In genomic region chr15:40471105-40471777, GRCh38 we compare ENCODE assay signal across 8 cellular contexts. TPM values are rescaled to one million over a fixed set of nuclear protein-coding genes. Genes with fewer than 3 reads are reported as not detected.
DNase-seq lines count a peak whose midpoint lies in the region; ATAC-seq and TF ChIP-seq lines count a peak whose summit lies in the region.

No MANE protein-coding gene starts in this region.

- intact Hi-C loops in esophagus squamous epithelium (cut with DNase I), result no loop called here

- DNase-seq in stimulated activated CD4-positive, alpha-beta T cell treated with anti-CD3 and anti-CD28 coated beads, Interleukin-4, amount 100 ng/mL, for 1 hour, result peak; percentile 24
- DNase-seq in stimulated activated CD4-positive, alpha-beta T cell treated with anti-CD3 and anti-CD28 coated beads, Interleukin-2, amount 100 ng/mL, for 48 hours, result no peak
- DNase-seq in activated CD4-positive, alpha-beta T cell treated with anti-CD3 and anti-CD28 coated beads, Interleukin-2, amount 10 ng/mL, durations not matched to agents 7 days and 5 days, result no peak
- DNase-seq in esophagus squamous epithelium (lab: John Stamatoyannopoulos, UW), result no peak
- peak; percentile 29 for DNase-seq in neural crest cell (ENCODE audit: low read depth, low spot score)
- DNase-seq in NCI-H1417 (lab: John Stamatoyannopoulos, UW), result no peak
- no peak for DNase-seq in globus pallidus (ENCODE audit: low spot score)

- TF ChIP-seq CTCF in esophagus squamous epithelium (IDR thresholded peaks at IDR 0.05) (no peak), neural crest cell (conservative IDR thresholded peaks at IDR 0.05) (no peak)

- peaks cover 0 to 11% (median 0%) of the 10 kb centered on the region in 3 donors for H3K36me3 ChIP-seq in esophagus squamous epithelium

- peak overlapping the region; percentile 63 to 95 (median 80) for H3K4me3 ChIP-seq in esophagus squamous epithelium

- TF ChIP-seq POLR2A in esophagus squamous epithelium (IDR thresholded peaks at IDR 0.05), result no peak

- H3K27ac Mint-ChIP-seq in activated CD4-positive, alpha-beta T cell treated with anti-CD3 and anti-CD28 coated beads, Interleukin-2, amount 10 ng/mL, durations not matched to agents 7 days and 5 days, result peak overlapping the region; percentile 90
- H3K27ac Mint-ChIP-seq in neural crest cell (ENCODE audit: unreplicated experiment), result peak overlapping the region; percentile 95

- H3K4me3 Mint-ChIP-seq in activated CD4-positive, alpha-beta T cell treated with anti-CD3 and anti-CD28 coated beads, Interleukin-2, amount 10 ng/mL, durations not matched to agents 7 days and 5 days, result peak overlapping the region; percentile 85
- peak overlapping the region; percentile 88 for H3K4me3 Mint-ChIP-seq in neural crest cell

- H3K4me1 ChIP-seq in esophagus squamous epithelium, result peaks cover 16 to 39% (median 17%) of the 10 kb centered on the region in 3 donors

- peaks cover 12% of the 10 kb centered on the region for H3K36me3 Mint-ChIP-seq in activated CD4-positive, alpha-beta T cell treated with anti-CD3 and anti-CD28 coated beads, Interleukin-2, amount 10 ng/mL, durations not matched to agents 7 days and 5 days (ENCODE audit: low read depth)
- H3K36me3 Mint-ChIP-seq in neural crest cell (ENCODE audit: low read depth), result no peaks in the 10 kb centered on the region

- no peaks in the 10 kb centered on the region for H3K9me3 ChIP-seq in esophagus squamous epithelium

- H3K27ac ChIP-seq in esophagus squamous epithelium, result peak overlapping the region; percentile 84 to 96 (median 90)

- H3K4me1 Mint-ChIP-seq in activated CD4-positive, alpha-beta T cell treated with anti-CD3 and anti-CD28 coated beads, Interleukin-2, amount 10 ng/mL, durations not matched to agents 7 days and 5 days, result peaks cover 30% of the 10 kb centered on the region
- peaks cover 28% of the 10 kb centered on the region for H3K4me1 Mint-ChIP-seq in neural crest cell

- H3K27me3 Mint-ChIP-seq in activated CD4-positive, alpha-beta T cell treated with anti-CD3 and anti-CD28 coated beads, Interleukin-2, amount 10 ng/mL, durations not matched to agents 7 days and 5 days, result no peaks in the 10 kb centered on the region
- H3K27me3 Mint-ChIP-seq in neural crest cell (ENCODE audit: low read depth), result no peaks in the 10 kb centered on the region

- no peaks in the 10 kb centered on the region for H3K27me3 ChIP-seq in esophagus squamous epithelium

- WGBS in esophagus squamous epithelium, 2 donors, result 0 to 8% methylated on average over 6 to 9 of the region's 58 CpGs

- H3K9me3 Mint-ChIP-seq in activated CD4-positive, alpha-beta T cell treated with anti-CD3 and anti-CD28 coated beads, Interleukin-2, amount 10 ng/mL, durations not matched to agents 7 days and 5 days, result no peaks in the 10 kb centered on the region
- no peaks in the 10 kb centered on the region for H3K9me3 Mint-ChIP-seq in neural crest cell

- CTCF ChIA-PET in activated CD4-positive, alpha-beta T cell treated with anti-CD3 and anti-CD28 coated beads, Interleukin-2, amount 10 ng/mL, durations not matched to agents 7 days and 5 days (lab: Charles Lee), result interaction anchor here (1.6 to 3.0 kb wide), 3 partner anchors 10 to 21 kb away, joined by 4 to 8 read pairs (median 6); no protein-coding TSS in a partner anchor

- ATAC-seq in HG03354 (IDR thresholded peaks at IDR 0.05; ENCODE audit: poor library complexity, severe bottlenecking, unreplicated experiment), result peak; percentile 50

- POLR2A ChIA-PET in activated CD4-positive, alpha-beta T cell treated with anti-CD3 and anti-CD28 coated beads, Interleukin-2, amount 10 ng/mL, durations not matched to agents 7 days and 5 days (lab: Charles Lee), result no interaction called here

RNA-seq across cellular contexts. Expression of gene CHST14, which starts 0.5 kb away (rescaled TPM):
- 10 to 100 TPM; 14.3 to 14.6 TPM for total RNA-seq in activated CD4-positive, alpha-beta T cell treated with anti-CD3 and anti-CD28 coated beads, Interleukin-2, amount 10 ng/mL, durations not matched to agents 7 days and 5 days
- total RNA-seq in esophagus squamous epithelium, result 1 to 10 TPM; 2.9 to 7.4 (median 5.2) TPM
- 32.9 and 37.1 TPM in 2 replicates for total RNA-seq in neural crest cell

RNA-seq across cellular contexts. Expression of gene BAHD1, which starts 30.5 kb away (rescaled TPM):
- 10 to 100 TPM; 28.7 to 30.8 TPM for total RNA-seq in activated CD4-positive, alpha-beta T cell treated with anti-CD3 and anti-CD28 coated beads, Interleukin-2, amount 10 ng/mL, durations not matched to agents 7 days and 5 days
- total RNA-seq in esophagus squamous epithelium (10 to 100 TPM in 2 of 4 donors, 1 to 10 TPM in 2; 6.0 to 13.1 (median 9.8) TPM), neural crest cell (25.6 and 26.4 TPM in 2 replicates)

Comparison
In these comparisons a context has a peak if more than half of its experiments do, and no peak if none do; other contexts are left out.
1. DNase-seq: peak in stimulated activated CD4-positive, alpha-beta T cell treated with anti-CD3 and anti-CD28 coated beads, Interleukin-4, amount 100 ng/mL, for 1 hour (single experiment) and neural crest cell (single experiment); none in stimulated activated CD4-positive, alpha-beta T cell treated with anti-CD3 and anti-CD28 coated beads, Interleukin-2, amount 100 ng/mL, for 48 hours (0 of 2), activated CD4-positive, alpha-beta T cell treated with anti-CD3 and anti-CD28 coated beads, Interleukin-2, amount 10 ng/mL, durations not matched to agents 7 days and 5 days (single experiment), esophagus squamous epithelium (single experiment), NCI-H1417 (0 of 3) and globus pallidus (single experiment).